In genomic region chr2:197972587-197972986, GRCh38 we compare ENCODE assay signal across 21 cellular contexts.
DNase-seq lines count a peak whose midpoint lies in the region; ATAC-seq and TF ChIP-seq lines count a peak whose summit lies in the region.
"Had no signal": no experiment of that assay in that cellular context is flagged by ENCODE, and none has a peak within 500 bp of the region (broad histone marks: within the 10 kb centered on the region; RNA-seq: fewer than 3 reads in every experiment).

No MANE protein-coding gene starts in this region.

- TF ChIP-seq EP300 in gastroesophageal sphincter (IDR thresholded peaks at IDR 0.05): no peak

- no peak overlapping the region for H3K4me3 ChIP-seq in ACC112 (ENCODE audit: low read depth, low read length)
- no peak overlapping the region for H3K4me3 ChIP-seq in adrenal gland
- H3K4me3 ChIP-seq in gastroesophageal sphincter: no peak overlapping the region
- no peak overlapping the region for H3K4me3 ChIP-seq in thoracic aorta
- H3K4me3 ChIP-seq: A549 had no signal

- TF ChIP-seq POLR2A in adrenal gland (IDR thresholded peaks at IDR 0.05): no peak
- TF ChIP-seq POLR2A in gastroesophageal sphincter (IDR thresholded peaks at IDR 0.05): no peak

- WGBS in adrenal gland, 4 donors: 48 to 93% (median 84%) methylated on average over 2 of the region's 2 CpGs
- WGBS in gastroesophageal sphincter (ENCODE audit: low coverage in 1 of 2), 2 donors: 79 to 80% methylated on average over 2 of the region's 2 CpGs

- no peak for DNase-seq in adrenal gland
- DNase-seq in thoracic aorta (ENCODE audit: low spot score): no peak
- no peak for DNase-seq in endothelial cell (ENCODE audit: low spot score)
- DNase-seq in T-helper 2 cell: no peak
- DNase-seq in NCI-H2196 (lab: John Stamatoyannopoulos, UW; ENCODE audit: unreplicated experiment): no peak
- DNase-seq: C1 segment of cervical spinal cord; CD4-positive, alpha-beta memory T cell; COR-L47; DMS53; H7; Karpas-422; NCI-H1092 treated with DMSO at 0.1 percent for 48 hours; NCI-H1436 treated with DMSO at 0.1 percent for 48 hours; NCI-H187 treated with DMSO at 0.1 percent for 48 hours; NCI-H2171 treated with DMSO at 0.1 percent for 48 hours; NCI-H524 treated with DMSO at 0.1 percent for 48 hours; NCI-H774; SIG-M5 had no signal

- H3K27ac ChIP-seq in ACC112 (ENCODE audit: low read depth, low read length) (peak overlapping the region; percentile 17), adrenal gland (peak overlapping the region in 3 of 5 donors; percentile 24 to 40 (median 35)), gastroesophageal sphincter (peak overlapping the region in 3 of 4 donors; percentile 19 to 50 (median 35)), thoracic aorta (peak overlapping the region; percentile 43 to 54)
- H3K27ac ChIP-seq: A549 had no signal

- H3K27me3 Mint-ChIP-seq in endothelial cell (ENCODE audit: unreplicated experiment): no peaks in the 10 kb centered on the region
- H3K27me3 Mint-ChIP-seq: CD4-positive, alpha-beta memory T cell had no signal

- H3K4me1 ChIP-seq in ACC112 (ENCODE audit: control insufficient read depth, insufficient read depth, low read length, unreplicated experiment) (peaks cover 29% of the 10 kb centered on the region), adrenal gland (replicated peaks in 1 of 2) (peaks cover 14 to 19% of the 10 kb centered on the region in 2 donors), gastroesophageal sphincter (peaks cover 0 to 32% (median 0%) of the 10 kb centered on the region in 3 donors), thoracic aorta (ENCODE audit: control insufficient read depth in 1 of 2, low read depth in 2 of 2) (peaks cover 38 to 76% of the 10 kb centered on the region in 2 donors)
- H3K4me1 ChIP-seq: A549 had no signal

- no peak overlapping the region for H3K4me3 Mint-ChIP-seq in endothelial cell (ENCODE audit: unreplicated experiment)
- H3K4me3 Mint-ChIP-seq: CD4-positive, alpha-beta memory T cell had no signal

- no peaks in the 10 kb centered on the region for H3K79me2 ChIP-seq in ACC112 (ENCODE audit: control insufficient read depth, insufficient read depth, low read length, unreplicated experiment)

- peaks cover 10% of the 10 kb centered on the region for H3K4me1 Mint-ChIP-seq in endothelial cell (ENCODE audit: unreplicated experiment)

- H3K36me3 ChIP-seq in ACC112 (ENCODE audit: insufficient read depth, low read length): no peaks in the 10 kb centered on the region
- no peaks in the 10 kb centered on the region for H3K36me3 ChIP-seq in adrenal gland (replicated peaks in 1 of 2)
- H3K36me3 ChIP-seq in gastroesophageal sphincter: no peaks in the 10 kb centered on the region
- H3K36me3 ChIP-seq in thoracic aorta: no peaks in the 10 kb centered on the region

- intact Hi-C loops in adrenal gland (cut with DNase I): no loop called here

- no peak overlapping the region for H2AFZ ChIP-seq in ACC112 (ENCODE audit: low read length, unreplicated experiment)

- TF ChIP-seq CTCF in adrenal gland (IDR thresholded peaks at IDR 0.05) (no peak), gastroesophageal sphincter (IDR thresholded peaks at IDR 0.05) (no peak), thoracic aorta (IDR thresholded peaks at IDR 0.05) (no peak), endothelial cell (IDR thresholded peaks at IDR 0.05; ENCODE audit: unreplicated experiment) (no peak)

- H3K9me3 ChIP-seq in adrenal gland (replicated peaks in 1 of 3) (no peaks in the 10 kb centered on the region), gastroesophageal sphincter (no peaks in the 10 kb centered on the region), thoracic aorta (no peaks in the 10 kb centered on the region)
- H3K9me3 ChIP-seq: A549 had no signal

- H3K9me3 Mint-ChIP-seq in endothelial cell (ENCODE audit: unreplicated experiment): no peaks in the 10 kb centered on the region

- H3K36me3 Mint-ChIP-seq in endothelial cell (ENCODE audit: low read depth, unreplicated experiment): no peaks in the 10 kb centered on the region

- H3K27me3 ChIP-seq in ACC112 (ENCODE audit: insufficient read depth, low read length) (no peaks in the 10 kb centered on the region), adrenal gland (no peaks in the 10 kb centered on the region), gastroesophageal sphincter (no peaks in the 10 kb centered on the region), thoracic aorta (replicated peaks; ENCODE audit: insufficient read depth) (no peaks in the 10 kb centered on the region)

- no peak overlapping the region for H3K27ac Mint-ChIP-seq in endothelial cell (ENCODE audit: unreplicated experiment)
- H3K27ac Mint-ChIP-seq: CD4-positive, alpha-beta memory T cell had no signal

- ATAC-seq in gastroesophageal sphincter (no peak), thoracic aorta (ENCODE audit: insufficient number of reproducible peaks, low FRiP score, low read depth) (no peak)
- ATAC-seq: A549 had no signal
